In genomic region chr17:55996826-55997225, GRCh38 we compare ENCODE assay signal across 2 cellular contexts.
TF ChIP-seq lines count a peak whose summit lies in the region.

No MANE protein-coding gene starts in this region.

TF ChIP-seq in SK-N-SH, 30 proteins besides CTCF, POLR2A, EP300 and RAD21 (continued from another document):
- TF ChIP-seq IRF3 (IDR thresholded peaks at IDR 0.05; ENCODE audit: low read depth, low read length) (no peak), POLR2AphosphoS5 (IDR thresholded peaks at IDR 0.05; ENCODE audit: low read depth, low read length) (no peak)

TF ChIP-seq in SK-N-SH treated with all-trans-retinoic acid at 6 μM for 48 hours, 23 proteins besides CTCF, POLR2A, EP300 and RAD21 (continued from another document):
- TF ChIP-seq ZNF8 (CRISPR knock-in tag; IDR thresholded peaks at IDR 0.05) (no peak), PPARA (CRISPR knock-in tag; IDR thresholded peaks at IDR 0.05; ENCODE audit: borderline replicate concordance) (no peak), ZNF565 (CRISPR knock-in tag; conservative IDR thresholded peaks at IDR 0.05; ENCODE audit: low read depth) (no peak), ZFP30 (CRISPR knock-in tag; IDR thresholded peaks at IDR 0.05) (no peak), TSHZ2 (CRISPR knock-in tag; IDR thresholded peaks at IDR 0.05) (no peak)
